In genomic region chr6:5997420-5998093, GRCh38 we compare ENCODE assay signal across 8 cellular contexts. TPM values are rescaled to one million over a fixed set of nuclear protein-coding genes. Genes with fewer than 3 reads are reported as not detected.
DNase-seq lines count a peak whose midpoint lies in the region; ATAC-seq and TF ChIP-seq lines count a peak whose summit lies in the region.

No MANE protein-coding gene starts in this region.

- H3K4me3 ChIP-seq in NB4 (ENCODE audit: low read depth, low read length) (peak overlapping the region; percentile 79), right lobe of liver (peak overlapping the region in 2 of 3 donors; percentile 50 to 55), upper lobe of left lung (peak overlapping the region in 3 of 4 donors; percentile 36 to 63 (median 62))

- H3K9me3 ChIP-seq in right lobe of liver: no peaks in the 10 kb centered on the region
- peaks cover 0 to 6% (median 0%) of the 10 kb centered on the region in 4 donors for H3K9me3 ChIP-seq in upper lobe of left lung

- intact Hi-C loops in right lobe of liver (cut with DNase I): no loop called here

- H3K36me3 Mint-ChIP-seq in brain: peaks cover 22% of the 10 kb centered on the region

- H3K4me1 ChIP-seq in right lobe of liver (peaks cover 0 to 20% (median 6%) of the 10 kb centered on the region in 4 donors), upper lobe of left lung (peaks cover 48 to 64% (median 51%) of the 10 kb centered on the region in 4 donors)

- TF ChIP-seq CTCF in NB4 (IDR thresholded peaks at IDR 0.05; ENCODE audit: low read depth, low read length): no peak
- TF ChIP-seq CTCF in brain (conservative IDR thresholded peaks at IDR 0.05): no peak
- TF ChIP-seq CTCF in right lobe of liver (IDR thresholded peaks at IDR 0.05): no peak
- TF ChIP-seq CTCF in upper lobe of left lung (IDR thresholded peaks at IDR 0.05): no peak

- H3K27ac ChIP-seq in right lobe of liver: peak overlapping the region; percentile 30 to 50 (median 33)
- H3K27ac ChIP-seq in upper lobe of left lung: peak overlapping the region; percentile 61 to 88 (median 80)

- 12% methylated on average over 14 of the region's 23 CpGs for WGBS in right lobe of liver (ENCODE audit: insufficient coverage, low coverage, low lambda C conversion rate, missing lambda C conversion rate)
- WGBS in upper lobe of left lung, 2 donors: 9 to 23% methylated on average over 14 to 22 of the region's 23 CpGs

- H3K27me3 Mint-ChIP-seq in brain: peaks cover 100% of the 10 kb centered on the region

- DNase-seq in G401 (ENCODE audit: low spot score): peak; percentile 59
- peak; percentile 79 for DNase-seq in NB4 (ENCODE audit: low read depth)
- DNase-seq in right lobe of liver: peak in 1 of 3 donors; percentile 60
- DNase-seq in upper lobe of left lung: peak in 1 of 2 donors; percentile 87
- DNase-seq in COR-L47 (lab: John Stamatoyannopoulos, UW): no peak
- no peak for DNase-seq in stimulated activated CD4-positive, alpha-beta T cell treated with anti-CD3 and anti-CD28 coated beads, Interleukin-2, amount 100 ng/mL, for 24 hours

- peaks cover 5 to 26% (median 9%) of the 10 kb centered on the region in 5 experiments for H3K9me3 Mint-ChIP-seq in brain

- peak overlapping the region; percentile 91 to 97 (median 94) for H3K4me3 Mint-ChIP-seq in brain

- H3K36me3 ChIP-seq in right lobe of liver (no peaks in the 10 kb centered on the region), upper lobe of left lung (no peaks in the 10 kb centered on the region)

- TF ChIP-seq EP300 in upper lobe of left lung (IDR thresholded peaks at IDR 0.05): no peak

- peaks cover 64% of the 10 kb centered on the region for H3K4me1 Mint-ChIP-seq in brain

- in situ Hi-C loops in G401 (cut with HindIII; ENCODE audit: low sequenced_read_pairs): no loop called here

- peak overlapping the region; percentile 58 to 96 (median 92) for H3K27ac Mint-ChIP-seq in brain

- ATAC-seq in right lobe of liver (peak; percentile 37 to 48 (median 46)), upper lobe of left lung (ENCODE audit: low FRiP score in 2 of 2) (peak in 1 of 2 donors; percentile 51), HG02610 (IDR thresholded peaks at IDR 0.05; ENCODE audit: unreplicated experiment) (no peak)

- TF ChIP-seq POLR2A in NB4 (IDR thresholded peaks at IDR 0.05; ENCODE audit: extremely low read depth, insufficient read length) (no peak), right lobe of liver (IDR thresholded peaks at IDR 0.05) (no peak), upper lobe of left lung (IDR thresholded peaks at IDR 0.05) (no peak)

- H3K27me3 ChIP-seq in right lobe of liver (peaks cover 0 to 57% of the 10 kb centered on the region in 2 donors), upper lobe of left lung (peaks cover 0 to 90% (median 58%) of the 10 kb centered on the region in 4 donors)

RNA-seq across cellular contexts. Expression of gene NRN1, which starts 9.2 kb away (rescaled TPM):
- not detected in 2 replicates for total RNA-seq in G401 (2014; rRNA removed; shearing (Covaris generic))
- 44.2 TPM for polyA plus RNA-seq in brain (ENCODE audit: insufficient read depth, low read depth, low replicate concordance)
- 1 to 10 TPM in 5 of 6 experiments, under 1 TPM in 1; 0.86 to 3.4 (median 2.4) TPM for total RNA-seq in right lobe of liver
- 10 to 100 TPM in 1 of 6 donors, 1 to 10 TPM in 5; 3.8 to 25.6 (median 5.7) TPM for total RNA-seq in upper lobe of left lung

Comparison
In these comparisons a context has a peak if more than half of its experiments do, and no peak if none do; other contexts are left out.
1. DNase-seq: peak in G401 (single experiment) and NB4 (single experiment); none in COR-L47 (single experiment) and stimulated activated CD4-positive, alpha-beta T cell treated with anti-CD3 and anti-CD28 coated beads, Interleukin-2, amount 100 ng/mL, for 24 hours (0 of 2).
2. Peak in every context shown above with its lines, with median percentiles within 50 percentile points of each other: H3K4me3 ChIP-seq.